In the genomic region with DNA sequence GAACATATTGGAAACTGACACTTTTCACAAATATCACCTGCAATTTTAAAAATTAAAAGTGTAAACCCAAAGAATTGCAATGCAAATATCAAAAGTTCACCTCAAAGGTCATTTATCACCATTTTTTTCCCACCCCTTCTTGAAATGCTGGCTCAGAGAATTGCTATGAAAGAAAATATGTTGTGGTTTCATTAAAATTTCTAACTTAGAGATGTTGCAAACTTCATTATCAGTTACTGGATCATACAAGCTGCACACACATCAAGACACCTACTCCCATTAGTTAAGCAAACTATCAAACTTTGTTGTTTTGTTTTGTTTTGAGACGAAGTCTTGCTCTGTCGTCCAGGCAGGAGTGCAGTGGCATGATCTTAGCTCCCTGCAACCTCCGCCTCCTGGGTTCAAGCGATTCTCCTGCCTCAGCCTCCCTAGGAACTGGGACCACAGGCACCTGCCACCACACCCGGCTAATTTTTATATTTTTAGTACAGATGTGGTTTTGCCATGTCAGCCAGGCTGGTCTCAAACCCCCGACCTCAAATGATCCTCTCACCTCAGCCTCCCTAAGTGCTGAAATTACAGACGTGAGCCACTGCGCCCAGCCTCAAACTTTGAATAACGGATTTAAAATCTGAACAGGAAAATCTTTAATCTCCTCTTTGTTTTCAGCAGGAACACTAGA, we compare ENCODE assay signal across 12 cellular contexts. TPM values are rescaled to one million over a fixed set of nuclear protein-coding genes. Genes with fewer than 3 reads are reported as not detected.
DNase-seq lines count a peak whose midpoint lies in the region; ATAC-seq and TF ChIP-seq lines count a peak whose summit lies in the region.
"Had no signal": no experiment of that assay in that cellular context is flagged by ENCODE, and none has a peak within 500 bp of the region (broad histone marks: within the 10 kb centered on the region; RNA-seq: fewer than 3 reads in every experiment).

No MANE protein-coding gene starts in this region.

- no peak overlapping the region for H2BK5ac ChIP-seq in mesendoderm (ENCODE audit: low read length)

- no peak for DNase-seq in activated naive CD4-positive, alpha-beta T cell treated with Interleukin-2 at 50 U/mL for 16 hours
- no peak for DNase-seq in T-helper 2 cell treated with Interferon-gamma antibody and Interleukin-4, amounts not matched to agents 5 μg/mL and 100 μg/mL, for 36 hours (ENCODE audit: low spot score)
- DNase-seq in fibroblast of lung (ENCODE audit: low read depth in 2 of 2) (peak in 1 of 2 donors; percentile 60), type B pancreatic cell (ENCODE audit: extremely low spot score, unreplicated experiment) (no peak), GOT3 (lab: John Stamatoyannopoulos, UW) (no peak), mesendoderm (no peak)
- no peak for DNase-seq in naive thymus-derived CD8-positive, alpha-beta T cell
- DNase-seq: effector CD8-positive, alpha-beta T cell; NCI-H146; Right ventricle myocardium superior; stimulated activated naive CD4-positive, alpha-beta T cell had no signal

- H4K20me1 ChIP-seq in fibroblast of lung (ENCODE audit: control insufficient read depth, extremely low read depth, insufficient read depth, low read length) = no peaks in the 10 kb centered on the region

- no peak overlapping the region for H4K8ac ChIP-seq in mesendoderm (ENCODE audit: low read depth, low read length)

- WGBS in mesendoderm (ENCODE audit: extremely low coverage, insufficient coverage, low lambda C conversion rate) = no CpG with 5 or more reads among the region's 9 CpGs

- H3K27ac ChIP-seq in fibroblast of lung (ENCODE audit: insufficient read depth, low read length) = peak overlapping the region; percentile 67
- no peak overlapping the region for H3K27ac ChIP-seq in mesendoderm (ENCODE audit: low read depth, low read length)

- H2AFZ ChIP-seq in fibroblast of lung (ENCODE audit: low read length) = no peak overlapping the region

- no peak overlapping the region for H3K9ac ChIP-seq in fibroblast of lung (ENCODE audit: insufficient read depth, low read length)
- H3K9ac ChIP-seq in mesendoderm (ENCODE audit: low read length) = no peak overlapping the region

- H3K4me1 Mint-ChIP-seq in activated naive CD4-positive, alpha-beta T cell treated with anti-CD3 and anti-CD28 coated beads, Interleukin-2, amount 50 U/mL, for 24 hours = peaks cover 43% of the 10 kb centered on the region
- H3K4me1 Mint-ChIP-seq in T-helper 2 cell treated with Interferon-gamma antibody and Interleukin-4, amounts not matched to agents 5 μg/mL and 100 μg/mL, for 36 hours (ENCODE audit: low read depth) = peaks cover 59% of the 10 kb centered on the region
- peaks cover 5% of the 10 kb centered on the region for H3K4me1 Mint-ChIP-seq in type B pancreatic cell (ENCODE audit: unreplicated experiment)
- peaks cover 21 to 55% (median 49%) of the 10 kb centered on the region in 4 donors for H3K4me1 Mint-ChIP-seq in naive thymus-derived CD8-positive, alpha-beta T cell

- H3K18ac ChIP-seq in mesendoderm (ENCODE audit: low read length) = no peak overlapping the region

- H3K27me3 ChIP-seq in fibroblast of lung (ENCODE audit: control insufficient read depth, insufficient read depth, low read length) (no peaks in the 10 kb centered on the region), mesendoderm (ENCODE audit: insufficient read depth, low read length, poor library complexity) (no peaks in the 10 kb centered on the region)

- H3K27ac Mint-ChIP-seq in activated naive CD4-positive, alpha-beta T cell treated with anti-CD3 and anti-CD28 coated beads, Interleukin-2, amount 50 U/mL, for 24 hours = peak overlapping the region; percentile 33
- peak overlapping the region; percentile 87 for H3K27ac Mint-ChIP-seq in T-helper 2 cell treated with Interferon-gamma antibody and Interleukin-4, amounts not matched to agents 5 μg/mL and 100 μg/mL, for 36 hours
- peak overlapping the region; percentile 77 for H3K27ac Mint-ChIP-seq in type B pancreatic cell
- H3K27ac Mint-ChIP-seq in naive thymus-derived CD8-positive, alpha-beta T cell = no peak overlapping the region

- ATAC-seq in naive thymus-derived CD8-positive, alpha-beta T cell = no peak

- no peaks in the 10 kb centered on the region for H3K79me1 ChIP-seq in mesendoderm (ENCODE audit: low read length)

- peaks cover 8% of the 10 kb centered on the region for H3K36me3 Mint-ChIP-seq in activated naive CD4-positive, alpha-beta T cell treated with anti-CD3 and anti-CD28 coated beads, Interleukin-2, amount 50 U/mL, for 24 hours
- peaks cover 26% of the 10 kb centered on the region for H3K36me3 Mint-ChIP-seq in T-helper 2 cell treated with Interferon-gamma antibody and Interleukin-4, amounts not matched to agents 5 μg/mL and 100 μg/mL, for 36 hours (ENCODE audit: low read depth)
- peaks cover 46% of the 10 kb centered on the region for H3K36me3 Mint-ChIP-seq in type B pancreatic cell
- H3K36me3 Mint-ChIP-seq in naive thymus-derived CD8-positive, alpha-beta T cell = peaks cover 0 to 17% (median 14%) of the 10 kb centered on the region in 3 donors

- peak overlapping the region in 1 of 4 experiments; percentile 46 for H3K4me3 ChIP-seq in fibroblast of lung (replicated peaks in 1 of 4; ENCODE audit: control extremely low read depth in 1 of 4, insufficient read depth in 1 of 4, low read depth in 3 of 4, low read length in 4 of 4)
- no peak overlapping the region for H3K4me3 ChIP-seq in mesendoderm (ENCODE audit: low read length)

- H3K9me3 Mint-ChIP-seq in activated naive CD4-positive, alpha-beta T cell treated with anti-CD3 and anti-CD28 coated beads, Interleukin-2, amount 50 U/mL, for 24 hours = no peaks in the 10 kb centered on the region
- H3K9me3 Mint-ChIP-seq in T-helper 2 cell treated with Interferon-gamma antibody and Interleukin-4, amounts not matched to agents 5 μg/mL and 100 μg/mL, for 36 hours = no peaks in the 10 kb centered on the region
- peaks cover 13% of the 10 kb centered on the region for H3K9me3 Mint-ChIP-seq in type B pancreatic cell
- H3K9me3 Mint-ChIP-seq in naive thymus-derived CD8-positive, alpha-beta T cell = no peaks in the 10 kb centered on the region

- no peak overlapping the region for H3K56ac ChIP-seq in mesendoderm (ENCODE audit: low read length)

- no peak overlapping the region for H2AK5ac ChIP-seq in mesendoderm (ENCODE audit: low read length)

- H4K5ac ChIP-seq in mesendoderm (ENCODE audit: low read length) = no peak overlapping the region

- H3K27me3 Mint-ChIP-seq in activated naive CD4-positive, alpha-beta T cell treated with anti-CD3 and anti-CD28 coated beads, Interleukin-2, amount 50 U/mL, for 24 hours = no peaks in the 10 kb centered on the region
- H3K27me3 Mint-ChIP-seq in T-helper 2 cell treated with Interferon-gamma antibody and Interleukin-4, amounts not matched to agents 5 μg/mL and 100 μg/mL, for 36 hours (ENCODE audit: low read depth) = no peaks in the 10 kb centered on the region
- no peaks in the 10 kb centered on the region for H3K27me3 Mint-ChIP-seq in type B pancreatic cell
- no peaks in the 10 kb centered on the region for H3K27me3 Mint-ChIP-seq in naive thymus-derived CD8-positive, alpha-beta T cell

- peaks cover 42% of the 10 kb centered on the region for H3K79me2 ChIP-seq in fibroblast of lung (ENCODE audit: control insufficient read depth, insufficient read depth, low read length)
- no peaks in the 10 kb centered on the region for H3K79me2 ChIP-seq in mesendoderm (ENCODE audit: control insufficient read depth, insufficient read depth, low read length)

- no peak overlapping the region for H3K4ac ChIP-seq in mesendoderm (ENCODE audit: low read depth, low read length)

- no peak overlapping the region for H3K4me3 Mint-ChIP-seq in activated naive CD4-positive, alpha-beta T cell treated with anti-CD3 and anti-CD28 coated beads, Interleukin-2, amount 50 U/mL, for 24 hours
- H3K4me3 Mint-ChIP-seq in T-helper 2 cell treated with Interferon-gamma antibody and Interleukin-4, amounts not matched to agents 5 μg/mL and 100 μg/mL, for 36 hours = peak overlapping the region; percentile 72
- H3K4me3 Mint-ChIP-seq in type B pancreatic cell = no peak overlapping the region
- peak overlapping the region in 2 of 10 donors; percentile 25 to 48 for H3K4me3 Mint-ChIP-seq in naive thymus-derived CD8-positive, alpha-beta T cell

- no peaks in the 10 kb centered on the region for H3K9me3 ChIP-seq in fibroblast of lung (ENCODE audit: control insufficient read depth, insufficient read depth, low read depth, low read length)

- H3K23ac ChIP-seq in mesendoderm (ENCODE audit: low read length) = no peak overlapping the region

- H3K4me2 ChIP-seq in fibroblast of lung (ENCODE audit: extremely low read depth, insufficient read depth, low read length) (peak overlapping the region; percentile 60), mesendoderm (ENCODE audit: low read length) (no peak overlapping the region)

- H3K36me3 ChIP-seq in fibroblast of lung (ENCODE audit: control insufficient read depth, insufficient read depth, low read length) (no peaks in the 10 kb centered on the region), mesendoderm (ENCODE audit: control insufficient read depth, insufficient read depth, low read length) (no peaks in the 10 kb centered on the region)

- no peak for TF ChIP-seq CTCF in fibroblast of lung (conservative IDR thresholded peaks at IDR 0.05 in 1 of 2, IDR thresholded peaks at IDR 0.05 in 1 of 2; ENCODE audit: low read depth in 1 of 2, low read length in 2 of 2)
- no peak for TF ChIP-seq CTCF in type B pancreatic cell (conservative IDR thresholded peaks at IDR 0.05)

- H3K4me1 ChIP-seq in fibroblast of lung (ENCODE audit: control insufficient read depth, extremely low read depth, insufficient read depth, low read length) (peaks cover 27% of the 10 kb centered on the region), mesendoderm (ENCODE audit: control insufficient read depth, low read depth, low read length) (no peaks in the 10 kb centered on the region)

- no peak overlapping the region for H2BK15ac ChIP-seq in mesendoderm (replicated peaks; ENCODE audit: low read depth)

- no peak overlapping the region for H2BK120ac ChIP-seq in mesendoderm (ENCODE audit: low read depth, low read length)

- POLR2A ChIA-PET in naive thymus-derived CD8-positive, alpha-beta T cell (lab: Charles Lee) = no interaction called here

RNA-seq across cellular contexts. Expression of a gene that starts 37.0 kb away (rescaled TPM):
- total RNA-seq in fibroblast of lung (14.4 and 16.7 TPM in 2 replicates), type B pancreatic cell (ENCODE audit: low replicate concordance) (22.0 and 26.2 TPM in 2 replicates)
- polyA plus RNA-seq in fibroblast of lung = 30.1 and 51.7 TPM in 2 replicates
- polyA plus RNA-seq in fibroblast of lung (2012) = 24.5 and 41.4 TPM in 2 replicates
- polyA minus RNA-seq in fibroblast of lung (ENCODE audit: low replicate concordance) = 1.6 and 9.2 TPM in 2 replicates
- 20.4 TPM for polyA plus RNA-seq in mesendoderm (2013, experiment 1 of 2)
- polyA plus RNA-seq in mesendoderm (2013, experiment 2 of 2) = 21.2 TPM
- total RNA-seq in naive thymus-derived CD8-positive, alpha-beta T cell = 10 to 100 TPM; 16.4 to 18.1 TPM
- 1 to 10 TPM; 4.3 to 8.3 (median 6.8) TPM for polyA plus RNA-seq in naive thymus-derived CD8-positive, alpha-beta T cell

Comparison
In these comparisons a context has a peak if more than half of its experiments do, and no peak if none do; other contexts are left out.
1. H3K27ac Mint-ChIP-seq: peak in activated naive CD4-positive, alpha-beta T cell treated with anti-CD3 and anti-CD28 coated beads, Interleukin-2, amount 50 U/mL, for 24 hours (single experiment), T-helper 2 cell treated with Interferon-gamma antibody and Interleukin-4, amounts not matched to agents 5 μg/mL and 100 μg/mL, for 36 hours (single experiment) and type B pancreatic cell (single experiment); none in naive thymus-derived CD8-positive, alpha-beta T cell (0 of 10).